In the genomic region with DNA sequence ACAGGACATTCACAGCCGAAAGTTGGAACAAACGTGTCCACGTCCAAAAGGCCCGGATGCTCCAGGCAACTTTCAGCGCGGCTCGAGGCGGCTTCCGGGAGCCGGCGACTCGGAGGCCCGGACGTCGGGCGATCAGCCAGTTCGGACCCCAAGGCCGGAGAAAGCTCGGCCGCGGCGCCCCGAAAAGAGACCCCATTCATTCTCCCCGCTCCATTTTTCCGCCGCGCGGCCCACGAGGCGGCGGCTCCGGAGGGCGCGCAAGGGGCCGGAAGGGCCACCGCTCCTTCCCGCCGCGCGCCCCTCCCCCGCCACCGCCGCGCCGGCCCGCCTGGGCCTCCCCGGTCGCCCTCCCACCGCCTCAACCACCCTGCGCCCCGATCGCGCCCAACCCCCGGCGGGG, we compare ENCODE assay signal across 8 cellular contexts.
A peak's percentile ranks its signal among the peaks of the same experiment; 100 is the strongest.
DNase-seq lines count a peak whose midpoint lies in the region; ATAC-seq and TF ChIP-seq lines count a peak whose summit lies in the region.
"Not testable (repeated sequence)": the region's sequence is repeated elsewhere in the genome, so short reads cannot be mapped to it uniquely, and the experiment has no call there.

No MANE protein-coding gene starts in this region.

- H3K4me2 ChIP-seq in BLaER1 treated with 17β-estradiol and CSF1 and Interleukin-3, amounts not matched to agents 10 nM and 100 nM; smooth muscle cell: not testable (repeated sequence)

- peak overlapping the region; percentile 82 to 92 (median 86) for H3K9ac ChIP-seq in BLaER1 treated with 17β-estradiol and CSF1 and Interleukin-3, amounts not matched to agents 10 nM and 100 nM
- H3K9ac ChIP-seq in liver (ENCODE audit: low read depth in 1 of 2, low read length in 2 of 2) = not testable (repeated sequence)
- H3K9ac ChIP-seq in smooth muscle cell (ENCODE audit: low read depth) = peak overlapping the region; percentile 79

- not testable (repeated sequence) for H3K27ac Mint-ChIP-seq in activated T-cell treated with anti-CD3 and anti-CD28 coated beads, Interleukin-2, amount 50 U/mL, for 72 hours

- 0% methylated on average over 28 of the region's 55 CpGs for WGBS in liver
- no CpG with 5 or more reads among the region's 55 CpGs for WGBS in smooth muscle cell (ENCODE audit: low lambda C conversion rate)

- CTCF ChIA-PET in Panc1 (lab: Charles Lee) = not testable (repeated sequence)

- H3K4me3 Mint-ChIP-seq in activated T-cell treated with anti-CD3 and anti-CD28 coated beads, Interleukin-2, amount 50 U/mL, for 72 hours = peak overlapping the region in 1 of 2 donors; percentile 43

- H3K4me3 ChIP-seq in BLaER1 treated with 17β-estradiol and CSF1 and Interleukin-3, amounts not matched to agents 10 nM and 100 nM = peak overlapping the region; percentile 62 to 75 (median 68)
- H3K4me3 ChIP-seq in Panc1 (ENCODE audit: low read depth in 2 of 2, low read length in 2 of 2) = not testable (repeated sequence)
- peak overlapping the region; percentile 50 for H3K4me3 ChIP-seq in epithelial cell of proximal tubule (ENCODE audit: low read depth, low read length)
- H3K4me3 ChIP-seq in liver (ENCODE audit: low read depth in 1 of 3, low read length in 3 of 3) = peak overlapping the region in 2 of 3 donors; percentile 28 to 46
- peak overlapping the region; percentile 54 for H3K4me3 ChIP-seq in smooth muscle cell

- not testable (repeated sequence) for DNase-seq in Panc1 (ENCODE audit: low read depth, low spot score); epithelial cell of proximal tubule (ENCODE audit: low read depth); smooth muscle cell (lab: John Stamatoyannopoulos, UW; ENCODE audit: unreplicated experiment)
- DNase-seq in activated T-cell treated with anti-CD3 and anti-CD28 coated beads, Interleukin-2, amount 50 U/mL, for 72 hours = peak in 1 of 2 donors; percentile 8

- not testable (repeated sequence) for H2AFZ ChIP-seq in smooth muscle cell (ENCODE audit: low read depth)

- not testable (repeated sequence) for H3K79me2 ChIP-seq in smooth muscle cell (ENCODE audit: low read depth)

- peak; percentile 24 for ATAC-seq in GM19463 (IDR thresholded peaks at IDR 0.05; ENCODE audit: unreplicated experiment)
- peak; percentile 41 for ATAC-seq in HG02970 (IDR thresholded peaks at IDR 0.05; ENCODE audit: low FRiP score, unreplicated experiment)
- ATAC-seq in Panc1 = peak; percentile 27
- peak; percentile 18 to 35 for ATAC-seq in activated T-cell treated with anti-CD3 and anti-CD28 coated beads, Interleukin-2, amount 50 U/mL, for 72 hours (replicated peaks in 1 of 2)

- not testable (repeated sequence) for H3K27me3 ChIP-seq in BLaER1 treated with 17β-estradiol and CSF1 and Interleukin-3, amounts not matched to agents 10 nM and 100 nM; Panc1 (ENCODE audit: control insufficient read depth, insufficient read depth, low read length); liver (ENCODE audit: control insufficient read depth in 4 of 4, insufficient read depth in 4 of 4, low read length in 3 of 4); smooth muscle cell (ENCODE audit: low read depth)

- not testable (repeated sequence) for H4K20me1 ChIP-seq in BLaER1 treated with 17β-estradiol and CSF1 and Interleukin-3, amounts not matched to agents 10 nM and 100 nM; smooth muscle cell (ENCODE audit: low read depth)

- H3K36me3 Mint-ChIP-seq in activated T-cell treated with anti-CD3 and anti-CD28 coated beads, Interleukin-2, amount 50 U/mL, for 72 hours (ENCODE audit: insufficient read depth in 2 of 2) = not testable (repeated sequence)

- H3F3A ChIP-seq in smooth muscle cell (ENCODE audit: low read depth) = not testable (repeated sequence)

- H3K9me3 Mint-ChIP-seq in activated T-cell treated with anti-CD3 and anti-CD28 coated beads, Interleukin-2, amount 50 U/mL, for 72 hours = not testable (repeated sequence)

- not testable (repeated sequence) for BruUV-seq in Panc1 (replicated peaks; lab: Mats Ljungman, UMichigan)

- H3K27me3 Mint-ChIP-seq in activated T-cell treated with anti-CD3 and anti-CD28 coated beads, Interleukin-2, amount 50 U/mL, for 72 hours (ENCODE audit: low read depth) = not testable (repeated sequence)

- not testable (repeated sequence) for H3K4me1 ChIP-seq in BLaER1 treated with 17β-estradiol and CSF1 and Interleukin-3, amounts not matched to agents 10 nM and 100 nM; Panc1 (ENCODE audit: control insufficient read depth, insufficient read depth, low read length); liver (ENCODE audit: control insufficient read depth in 4 of 4, insufficient read depth in 4 of 4, low read length in 3 of 4); smooth muscle cell (ENCODE audit: low read depth)

- not testable (repeated sequence) for TF ChIP-seq RAD21 in liver (IDR thresholded peaks at IDR 0.05)

- not testable (repeated sequence) for H3K36me3 ChIP-seq in BLaER1 treated with 17β-estradiol and CSF1 and Interleukin-3, amounts not matched to agents 10 nM and 100 nM; Panc1 (ENCODE audit: control insufficient read depth, insufficient read depth, low read length); liver (ENCODE audit: control insufficient read depth in 4 of 4, insufficient read depth in 3 of 4, low read depth in 1 of 4, low read length in 3 of 4); smooth muscle cell (ENCODE audit: low read depth)

- in situ Hi-C loops in Panc1 (cut with HindIII; ENCODE audit: low pct_unique_long_range_greater_than_20kb, low sequenced_read_pairs) = not testable (repeated sequence)

- POLR2A ChIA-PET in Panc1 (lab: Charles Lee) = not testable (repeated sequence)

- H3K9me3 ChIP-seq in BLaER1 treated with 17β-estradiol and CSF1 and Interleukin-3, amounts not matched to agents 10 nM and 100 nM (replicated peaks in 1 of 11); Panc1 (ENCODE audit: control insufficient read depth, insufficient read depth, low read depth, low read length); liver (ENCODE audit: control insufficient read depth in 4 of 4, low read length in 3 of 4); smooth muscle cell (replicated peaks; ENCODE audit: low read depth): not testable (repeated sequence)

- not testable (repeated sequence) for H3K4me1 Mint-ChIP-seq in activated T-cell treated with anti-CD3 and anti-CD28 coated beads, Interleukin-2, amount 50 U/mL, for 72 hours (ENCODE audit: low read depth)

- intact Hi-C loops in Panc1 (cut with micrococcal nuclease; ENCODE audit: unreplicated experiment) = not testable (repeated sequence)

- H3K27ac ChIP-seq in BLaER1 treated with 17β-estradiol and CSF1 and Interleukin-3, amounts not matched to agents 10 nM and 100 nM = peak overlapping the region; percentile 72 to 90 (median 87)
- not testable (repeated sequence) for H3K27ac ChIP-seq in Panc1 (ENCODE audit: low read length)
- H3K27ac ChIP-seq in liver (ENCODE audit: low read depth in 1 of 2, low read length in 2 of 2) = peak overlapping the region in 1 of 2 donors; percentile 12
- peak overlapping the region; percentile 59 for H3K27ac ChIP-seq in smooth muscle cell (ENCODE audit: low read depth)

- not testable (repeated sequence) for TF ChIP-seq CTCF in Panc1 (IDR thresholded peaks at IDR 0.05); epithelial cell of proximal tubule (conservative IDR thresholded peaks at IDR 0.05; ENCODE audit: low read depth, low read length); liver (IDR thresholded peaks at IDR 0.05; ENCODE audit: low read depth, low read length, missing input control); smooth muscle cell (IDR thresholded peaks at IDR 0.05; ENCODE audit: borderline replicate concordance, insufficient read depth, poor library complexity, severe bottlenecking)
